ENCODE assay signal across 3 cellular contexts in genomic region chr6:79158856-79159516, GRCh38.
A peak's percentile ranks its signal among the peaks of the same experiment; 100 is the strongest.
TF ChIP-seq lines count a peak whose summit lies in the region.

No MANE protein-coding gene starts in this region.

TF ChIP-seq in A549, 52 proteins besides CTCF, POLR2A, EP300 and RAD21:
- TF ChIP-seq E2F6 (IDR thresholded peaks at IDR 0.05; ENCODE audit: borderline replicate concordance, low read depth) (no peak), ZC3H11A (IDR thresholded peaks at IDR 0.05) (no peak), USF2 (IDR thresholded peaks at IDR 0.05) (no peak), SREBF2 (IDR thresholded peaks at IDR 0.05) (no peak), MAZ (IDR thresholded peaks at IDR 0.05; ENCODE audit: borderline replicate concordance, low read depth, low read length) (no peak), HOXA7 (CRISPR knock-in tag; IDR thresholded peaks at IDR 0.05) (no peak), FOSL2 (IDR thresholded peaks at IDR 0.05) (no peak), FOSL2 (CRISPR knock-in tag; IDR thresholded peaks at IDR 0.05) (no peak), ESRRA (IDR thresholded peaks at IDR 0.05; ENCODE audit: borderline replicate concordance, low read length) (no peak), BCL3 (IDR thresholded peaks at IDR 0.05) (no peak), CHD4 (IDR thresholded peaks at IDR 0.05; ENCODE audit: borderline replicate concordance) (no peak), ZFP36 (IDR thresholded peaks at IDR 0.05; ENCODE audit: borderline replicate concordance, partially characterized antibody) (no peak), KDM5A (IDR thresholded peaks at IDR 0.05) (no peak), HDAC2 (IDR thresholded peaks at IDR 0.05) (no peak), HMGXB4 (CRISPR knock-in tag; IDR thresholded peaks at IDR 0.05; ENCODE audit: borderline replicate concordance) (no peak), BHLHE40 (IDR thresholded peaks at IDR 0.05; ENCODE audit: low read depth, low read length) (no peak), RARB (CRISPR knock-in tag; IDR thresholded peaks at IDR 0.05) (no peak), MAFK (IDR thresholded peaks at IDR 0.05; ENCODE audit: partially characterized antibody) (no peak), TFCP2L1 (CRISPR knock-in tag; IDR thresholded peaks at IDR 0.05) (no peak)

TF ChIP-seq in H1, 55 proteins besides CTCF, POLR2A, EP300 and RAD21:
- no peak for TF ChIP-seq CHD2 (IDR thresholded peaks at IDR 0.05; ENCODE audit: low read length)
- TF ChIP-seq PHF8 (conservative IDR thresholded peaks at IDR 0.05; ENCODE audit: low read depth, low read length): no peak
- TF ChIP-seq CEBPB (IDR thresholded peaks at IDR 0.05; ENCODE audit: low read depth, low read length): no peak
- TF ChIP-seq POU5F1 (IDR thresholded peaks at IDR 0.05; ENCODE audit: low read depth, low read length): no peak
- no peak for TF ChIP-seq NANOG (IDR thresholded peaks at IDR 0.05; ENCODE audit: insufficient read depth, low read depth, low read length, poor library complexity, severe bottlenecking)
- no peak for TF ChIP-seq TCF12 (IDR thresholded peaks at IDR 0.05; ENCODE audit: low read depth, low read length)
- TF ChIP-seq ATF3 (IDR thresholded peaks at IDR 0.05; ENCODE audit: insufficient read depth, low read depth, low read length): no peak
- TF ChIP-seq MAX (IDR thresholded peaks at IDR 0.05): no peak
- no peak for TF ChIP-seq TAF1 (IDR thresholded peaks at IDR 0.05; ENCODE audit: low read depth, low read length)
- TF ChIP-seq CBX5 (IDR thresholded peaks at IDR 0.05; ENCODE audit: low read depth, low read length): no peak
- no peak for TF ChIP-seq KDM4A (IDR thresholded peaks at IDR 0.05; ENCODE audit: low read depth, low read length, severe bottlenecking)
- no peak for TF ChIP-seq SIN3A (conservative IDR thresholded peaks at IDR 0.05 in 1 of 2, IDR thresholded peaks at IDR 0.05 in 1 of 2; ENCODE audit: low read depth in 1 of 2, low read length in 2 of 2)
TF ChIP-seq in H1: peak in this region for 0.

TF ChIP-seq in liver, 16 proteins besides CTCF, POLR2A, EP300 and RAD21:
- TF ChIP-seq JUND (IDR thresholded peaks at IDR 0.05) (peak in 1 of 2 donors; percentile 21), RXRA (IDR thresholded peaks at IDR 0.05) (peak; percentile 22 to 38), EGR1 (IDR thresholded peaks at IDR 0.05; ENCODE audit: low read depth in 2 of 2) (no peak), SP1 (IDR thresholded peaks at IDR 0.05) (peak; percentile 22)
